In the genomic region with DNA sequence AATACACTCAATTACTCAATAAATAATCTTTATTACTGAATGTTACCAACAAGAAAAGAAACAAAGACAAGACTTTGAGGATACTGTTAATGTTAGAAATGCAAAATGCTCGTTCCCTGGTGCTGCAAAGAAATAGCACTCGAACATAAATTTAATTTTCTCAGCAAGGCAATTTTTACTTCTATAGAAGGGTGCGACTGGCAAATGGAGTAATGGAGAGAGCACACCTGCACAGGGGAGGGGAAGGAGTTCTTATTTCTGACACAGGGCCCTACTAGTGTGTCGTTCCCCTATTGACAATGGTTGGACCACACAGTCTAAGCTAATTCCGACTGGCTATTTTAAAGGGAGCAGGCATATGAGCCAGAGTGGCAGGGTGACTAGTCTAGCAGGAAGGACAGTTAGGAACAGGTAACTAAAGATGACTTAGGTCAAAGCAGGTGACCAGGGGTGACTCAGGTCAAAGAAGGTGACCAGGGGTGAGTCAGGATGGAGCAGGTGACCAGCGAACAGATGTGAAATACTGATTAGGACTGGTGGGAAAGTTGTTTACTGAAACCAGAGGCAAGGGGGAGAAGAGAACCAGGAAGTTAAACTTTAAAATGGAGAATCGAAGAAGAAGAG, we compare ENCODE assay signal across 17 cellular contexts.
DNase-seq lines count a peak whose midpoint lies in the region; ATAC-seq and TF ChIP-seq lines count a peak whose summit lies in the region.
"Had no signal": no experiment of that assay in that cellular context is flagged by ENCODE, and none has a peak within 500 bp of the region (broad histone marks: within the 10 kb centered on the region; RNA-seq: fewer than 3 reads in every experiment).

No MANE protein-coding gene starts in this region.

- H3K36me3 Mint-ChIP-seq in endothelial cell (ENCODE audit: low read depth, unreplicated experiment), result peaks cover 14% of the 10 kb centered on the region

- no peaks in the 10 kb centered on the region for H3K9me3 Mint-ChIP-seq in endothelial cell (ENCODE audit: unreplicated experiment)
- H3K9me3 Mint-ChIP-seq: HFFc6 had no signal

- peak; percentile 21 for DNase-seq in RKO (ENCODE audit: low spot score)
- DNase-seq in endothelial cell (ENCODE audit: low spot score), result no peak
- peak; percentile 5 for DNase-seq in kidney tubule cell (ENCODE audit: low spot score)
- DNase-seq in H4 (ENCODE audit: low spot score), result no peak
- DNase-seq: C1 segment of cervical spinal cord; Calu3; CD4-positive, alpha-beta memory T cell; COR-L47; DMS79; EL; GDM1; GM23248; H9; HFFc6 had no signal

- peak overlapping the region; percentile 70 for H3K4me3 Mint-ChIP-seq in endothelial cell (ENCODE audit: unreplicated experiment)
- H3K4me3 Mint-ChIP-seq: CD4-positive, alpha-beta memory T cell; H9; HFFc6 had no signal

- ATAC-seq in GM19351 (IDR thresholded peaks at IDR 0.05; ENCODE audit: unreplicated experiment), result no peak
- ATAC-seq: HCT116 had no signal

- CTCF ChIA-PET in HEK293 (lab: Yijun Ruan, JAX), result interaction anchor here (0.8 kb wide), 1 partner anchor 12 kb away, joined by 3 read pairs; no protein-coding TSS in a partner anchor

- H3K4me1 Mint-ChIP-seq in endothelial cell (ENCODE audit: unreplicated experiment), result peaks cover 5% of the 10 kb centered on the region

- no peaks in the 10 kb centered on the region for H3K27me3 Mint-ChIP-seq in endothelial cell (ENCODE audit: unreplicated experiment)
- H3K27me3 Mint-ChIP-seq: CD4-positive, alpha-beta memory T cell had no signal

- no peaks in the 10 kb centered on the region for H3K4me1 ChIP-seq in HEK293 (ENCODE audit: control insufficient read depth, insufficient read depth, low read length)

- peaks cover 3 to 36% of the 10 kb centered on the region in 2 experiments; a peak in 2 of 3 replicates for H3K36me3 ChIP-seq in HEK293 (ENCODE audit: control insufficient read depth in 2 of 2, insufficient read depth in 1 of 2, low read length in 2 of 2)

- no peaks in the 10 kb centered on the region for H3K9me3 ChIP-seq in HEK293 (ENCODE audit: control insufficient read depth, insufficient read depth, low read depth, low read length)

- POLR2A ChIA-PET in HEK293 (lab: Yijun Ruan, JAX), result no interaction called here

- H3K27ac ChIP-seq in HEK293 (ENCODE audit: extremely low read depth, low read depth, low read length), result no peak overlapping the region
- H3K27ac ChIP-seq: GM23248 had no signal

- TF ChIP-seq CTCF in HEK293 (tag by site-specific recombination; IDR thresholded peaks at IDR 0.05), result no peak
- TF ChIP-seq CTCF in endothelial cell (IDR thresholded peaks at IDR 0.05; ENCODE audit: unreplicated experiment), result no peak

- H3K4me3 ChIP-seq in HEK293 (ENCODE audit: low read depth, low read length), result no peak overlapping the region
- H3K4me3 ChIP-seq: GM23248 had no signal

- no peak overlapping the region for H3K27ac Mint-ChIP-seq in endothelial cell (ENCODE audit: unreplicated experiment)
- H3K27ac Mint-ChIP-seq: CD4-positive, alpha-beta memory T cell; H9; HFFc6 had no signal

TF ChIP-seq in HEK293, 187 proteins besides CTCF, POLR2A, EP300 and RAD21:
- no peak for TF ChIP-seq ZNF514 (tag by site-specific recombination; IDR thresholded peaks at IDR 0.05)
- TF ChIP-seq SETDB1 (IDR thresholded peaks at IDR 0.05; ENCODE audit: insufficient read length, low read length), result peak; percentile 36
TF ChIP-seq in HEK293: peak in this region for 1.

Comparison
In these comparisons a context has a peak if more than half of its experiments do, and no peak if none do; other contexts are left out.
1. DNase-seq: peak in RKO (single experiment) and kidney tubule cell (single experiment); none in endothelial cell (single experiment) and H4 (single experiment).